19 cellular contexts compared by ENCODE assay signal in genomic region chr19:699880-700279, GRCh38. TPM values are rescaled to one million over a fixed set of nuclear protein-coding genes. Genes with fewer than 3 reads are reported as not detected.
"Had no signal": no experiment of that assay in that cellular context is flagged by ENCODE, and none has a peak within 500 bp of the region (broad histone marks: within the 10 kb centered on the region; RNA-seq: fewer than 3 reads in every experiment).

No MANE protein-coding gene starts in this region.

RNA-seq across cellular contexts. Expression of gene PRSS57, which starts 4.6 kb away (rescaled TPM):
- total RNA-seq: activated CD8-positive, alpha-beta T cell treated with anti-CD3 and anti-CD28 coated beads for 36 hours; activated T-helper 17 cell treated with anti-CD3 and anti-CD28 coated beads, Interleukin-2, amount 50 U/mL, for 72 hours; astrocyte; cardiac septum; cerebellum; endothelial cell of umbilical vein; fibroblast of lung; fibroblast of villous mesenchyme; gastroesophageal sphincter; kidney epithelial cell; occipital lobe; right atrium auricular region; smooth muscle cell; uterus; WTC11 had no signal
- polyA plus RNA-seq: endothelial cell of umbilical vein; esophagus; fibroblast of lung; naive thymus-derived CD4-positive, alpha-beta T cell; neural cell; smooth muscle cell had no signal

RNA-seq across cellular contexts. Expression of gene PALM, which starts 8.9 kb away (rescaled TPM):
- polyA plus RNA-seq: naive thymus-derived CD4-positive, alpha-beta T cell had no signal

RNA-seq across cellular contexts. Expression of gene MISP, which starts 51.0 kb away (rescaled TPM):
- total RNA-seq: activated CD8-positive, alpha-beta T cell treated with anti-CD3 and anti-CD28 coated beads for 36 hours; cardiac septum; endothelial cell of umbilical vein; fibroblast of lung; naive thymus-derived CD4-positive, alpha-beta T cell; occipital lobe; pulmonary artery endothelial cell had no signal
- polyA plus RNA-seq: endothelial cell of umbilical vein; fibroblast of lung; naive thymus-derived CD4-positive, alpha-beta T cell had no signal
